In the genomic region with DNA sequence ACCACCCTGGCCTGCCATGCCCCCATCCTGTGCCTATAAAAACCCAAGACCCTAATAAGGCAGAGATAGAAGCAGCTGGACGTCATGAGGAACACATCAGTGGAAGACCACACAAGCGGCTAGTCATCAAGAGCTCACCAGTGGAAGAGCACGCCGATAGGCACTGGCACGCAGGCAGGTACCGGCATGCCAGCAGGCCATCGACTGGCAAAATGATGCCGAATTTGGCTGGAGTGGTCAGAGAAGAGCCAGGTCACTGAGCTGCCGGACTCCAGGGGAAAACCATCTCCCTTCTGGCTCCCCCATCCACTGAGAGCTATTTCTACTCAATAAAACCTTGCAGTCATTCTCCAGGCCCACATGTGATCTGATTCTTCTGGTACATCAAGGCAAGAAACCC, we compare ENCODE assay signal across 24 cellular contexts.
"Had no signal": no experiment of that assay in that cellular context is flagged by ENCODE, and none has a peak within 500 bp of the region (broad histone marks: within the 10 kb centered on the region; RNA-seq: fewer than 3 reads in every experiment).

No MANE protein-coding gene starts in this region.

- DNase-seq: cortex of kidney; dermis blood vessel endothelial cell; dorsolateral prefrontal cortex; effector CD4-positive, alpha-beta T cell; effector CD8-positive, alpha-beta T cell; effector memory CD4-positive, alpha-beta T cell; effector memory CD8-positive, alpha-beta T cell; erythroblast; esophagus squamous epithelium; foreskin fibroblast; foreskin keratinocyte; foreskin melanocyte; gastrocnemius medialis; glutamatergic neuron; heart left ventricle; heart right ventricle had no signal

- H3K4me1 ChIP-seq: colonic mucosa, esophagus muscularis mucosa, esophagus squamous epithelium, foreskin keratinocyte, gastrocnemius medialis, gastroesophageal sphincter, heart left ventricle, heart right ventricle had no signal

- H3K27ac ChIP-seq: colonic mucosa, coronary artery, dorsolateral prefrontal cortex, epithelial cell of prostate, esophagus muscularis mucosa, esophagus squamous epithelium, foreskin keratinocyte, gastrocnemius medialis, gastroesophageal sphincter, heart left ventricle, heart right ventricle had no signal

- H3K27ac Mint-ChIP-seq: dendritic cell treated with granulocyte-macrophage colony-stimulating factor and Interleukin-4, amounts not matched to agents 40 ng/mL and 50 ng/mL, for 4 days; effector memory CD8-positive, alpha-beta T cell; endodermal cell had no signal

- H3K4me1 Mint-ChIP-seq: endodermal cell had no signal

- H3K9me3 ChIP-seq: colonic mucosa, gastrocnemius medialis had no signal

- H3K4me3 Mint-ChIP-seq: dendritic cell treated with granulocyte-macrophage colony-stimulating factor and Interleukin-4, amounts not matched to agents 40 ng/mL and 50 ng/mL, for 4 days; effector memory CD8-positive, alpha-beta T cell; endodermal cell had no signal

- H3K4me3 ChIP-seq: colonic mucosa, coronary artery, dorsolateral prefrontal cortex, esophagus muscularis mucosa, esophagus squamous epithelium, gastrocnemius medialis, gastroesophageal sphincter, heart left ventricle, heart right ventricle had no signal

- H3K27me3 ChIP-seq: colonic mucosa, esophagus muscularis mucosa, gastrocnemius medialis had no signal

- H3K36me3 ChIP-seq: colonic mucosa, esophagus muscularis mucosa, esophagus squamous epithelium, gastrocnemius medialis, gastroesophageal sphincter, heart left ventricle, heart right ventricle had no signal

- ATAC-seq: effector memory CD8-positive, alpha-beta T cell; esophagus mucosa; foreskin keratinocyte; gastrocnemius medialis; gastroesophageal sphincter; heart left ventricle; heart right ventricle had no signal
